In genomic region chr3:37098884-37099283, GRCh38 we compare ENCODE assay signal across 20 cellular contexts.
DNase-seq lines count a peak whose midpoint lies in the region; ATAC-seq, FAIRE-seq and TF ChIP-seq lines count a peak whose summit lies in the region.
"Had no signal": no experiment of that assay in that cellular context is flagged by ENCODE, and none has a peak within 500 bp of the region (broad histone marks: within the 10 kb centered on the region; RNA-seq: fewer than 3 reads in every experiment).

No MANE protein-coding gene starts in this region.

- intact Hi-C loops in HepG2 (cut with micrococcal nuclease; ENCODE audit: unreplicated experiment) (no loop called here), K562 (cut with micrococcal nuclease) (no loop called here), right lobe of liver (cut with DNase I) (no loop called here)

- H3K4me1 ChIP-seq in liver (ENCODE audit: control insufficient read depth in 4 of 4, insufficient read depth in 4 of 4, low read length in 3 of 4), result peaks cover 4 to 11% (median 6%) of the 10 kb centered on the region in 4 donors
- H3K4me1 ChIP-seq in HepG2 (ENCODE audit: insufficient read depth, low read length), result peaks cover 24% of the 10 kb centered on the region
- no peaks in the 10 kb centered on the region for H3K4me1 ChIP-seq in K562 (replicated peaks in 1 of 2; ENCODE audit: control insufficient read depth in 2 of 2, insufficient read depth in 2 of 2, low read length in 2 of 2)
- peaks cover 0 to 31% (median 8%) of the 10 kb centered on the region in 4 donors for H3K4me1 ChIP-seq in right lobe of liver
- no peaks in the 10 kb centered on the region for H3K4me1 ChIP-seq in trophoblast cell (ENCODE audit: control insufficient read depth in 1 of 2, insufficient read depth in 2 of 2, low read length in 2 of 2)

- no peak overlapping the region for H4K8ac ChIP-seq in trophoblast cell (ENCODE audit: low read depth, low read length)

- no peak overlapping the region for H2BK120ac ChIP-seq in trophoblast cell (ENCODE audit: insufficient read depth, low read length, poor library complexity)

- TF ChIP-seq POLR2A in HepG2 (IDR thresholded peaks at IDR 0.05; ENCODE audit: insufficient read depth in 1 of 2, low read depth in 2 of 2, low read length in 2 of 2), result no peak
- no peak for TF ChIP-seq POLR2A in K562 (conservative IDR thresholded peaks at IDR 0.05)
- TF ChIP-seq POLR2A in right lobe of liver (IDR thresholded peaks at IDR 0.05), result no peak

- H3K18ac ChIP-seq in trophoblast cell (ENCODE audit: low read length), result no peak overlapping the region

- no peak for DNase-seq in HepG2 (ENCODE audit: low spot score)
- DNase-seq in K562 (ENCODE audit: extremely low read depth in 1 of 4, low spot score in 3 of 4), result no peak
- DNase-seq in right lobe of liver, result no peak
- no peak for DNase-seq in trophoblast cell
- DNase-seq in stimulated activated naive CD4-positive, alpha-beta T cell treated with Interleukin-2 at 50 U/mL for 16 hours (lab: John Stamatoyannopoulos, UW), result no peak
- DNase-seq: 8988T; C1 segment of cervical spinal cord; Calu3; CD4-positive, alpha-beta memory T cell; COR-L47; DMS53; DMS79 treated with DMSO at 0.1 percent for 48 hours; GF-D8; GM23248; H7; HCEC 1CT had no signal

- H4K20me1 ChIP-seq in HepG2 (ENCODE audit: insufficient read depth, low read length) (no peaks in the 10 kb centered on the region), K562 (replicated peaks; ENCODE audit: control insufficient read depth, insufficient read depth, low read length) (no peaks in the 10 kb centered on the region)

- TF ChIP-seq CTCF in liver (IDR thresholded peaks at IDR 0.05; ENCODE audit: low read depth, low read length, missing input control) (no peak), HepG2 (CRISPR knock-in tag; IDR thresholded peaks at IDR 0.05) (no peak), K562 (IDR thresholded peaks at IDR 0.05 in 2 of 3, conservative IDR thresholded peaks at IDR 0.05 in 1 of 3; ENCODE audit: insufficient read depth in 2 of 3, low read depth in 1 of 3, low read length in 3 of 3) (no peak), right lobe of liver (IDR thresholded peaks at IDR 0.05) (no peak)

- WGBS in liver, result 54% methylated on average over 2 of the region's 2 CpGs
- WGBS in HepG2 (ENCODE audit: low lambda C conversion rate), result 100% methylated on average over 2 of the region's 2 CpGs
- WGBS in K562 (ENCODE audit: insufficient coverage, low coverage, missing lambda C conversion rate), result 89% methylated on average over 2 of the region's 2 CpGs
- WGBS in right lobe of liver (ENCODE audit: insufficient coverage, low coverage, low lambda C conversion rate, missing lambda C conversion rate), result 46% methylated on average over 2 of the region's 2 CpGs
- no CpG with 5 or more reads among the region's 2 CpGs for WGBS in trophoblast cell (ENCODE audit: extremely low coverage, insufficient coverage, insufficient read length)

- in situ Hi-C loops in HepG2 (cut with HindIII; ENCODE audit: extremely low pct_ligation_motif_present, low pct_unique_long_range_greater_than_20kb), result no loop called here
- in situ Hi-C loops in K562 (cut with MboI), result no loop called here

- H3K4me3 ChIP-seq in liver (ENCODE audit: low read depth in 1 of 3, low read length in 3 of 3) (no peak overlapping the region), HepG2 (replicated peaks in 1 of 3; ENCODE audit: insufficient read depth in 1 of 3, low read depth in 2 of 3, low read length in 3 of 3) (no peak overlapping the region), K562 (no peak overlapping the region), right lobe of liver (no peak overlapping the region), trophoblast cell (ENCODE audit: low read depth, low read length) (no peak overlapping the region)
- H3K4me3 ChIP-seq: GM23248 had no signal

- POLR2A ChIA-PET in HepG2 (lab: Yijun Ruan, JAX), result no interaction called here
- POLR2A ChIA-PET in K562 (lab: Yijun Ruan, JAX), result interaction anchor here (1.0 to 1.2 kb wide), 2 partner anchors 11 to 17 kb away, joined by 3 read pairs; no protein-coding TSS in a partner anchor

- no peak overlapping the region for H3K4me2 ChIP-seq in HepG2 (ENCODE audit: low read depth, low read length)
- no peak overlapping the region for H3K4me2 ChIP-seq in K562 (ENCODE audit: insufficient read depth, low read length)
- H3K4me2 ChIP-seq in trophoblast cell (ENCODE audit: low read length), result no peak overlapping the region

- no peak overlapping the region for H2BK5ac ChIP-seq in trophoblast cell (ENCODE audit: low read depth, low read length, poor library complexity)

- CTCF ChIA-PET in HepG2 (lab: Yijun Ruan, JAX; ENCODE audit: low intra/inter-chr PET ratio, low total read pairs), result no interaction called here
- CTCF ChIA-PET in K562 (lab: Yijun Ruan, JAX; ENCODE audit: low intra/inter-chr PET ratio), result no interaction called here

- FAIRE-seq in HepG2 (lab: Jason Lieb, UNC) (no peak), K562 (lab: Jason Lieb, UNC) (no peak)
- FAIRE-seq: GM12891, GM18507, H1 had no signal

- H3K79me2 ChIP-seq in HepG2 (ENCODE audit: insufficient read depth, low read length) (no peaks in the 10 kb centered on the region), K562 (ENCODE audit: control insufficient read depth, insufficient read depth, low read length) (no peaks in the 10 kb centered on the region), trophoblast cell (ENCODE audit: control insufficient read depth, insufficient read depth, low read length, poor library complexity) (no peaks in the 10 kb centered on the region)

- H3K9me1 ChIP-seq in K562 (ENCODE audit: control insufficient read depth, insufficient read depth, low read length), result no peaks in the 10 kb centered on the region

- BruUV-seq in HepG2 (replicated peaks; lab: Mats Ljungman, UMichigan) (no TSS peak), K562 (replicated peaks; lab: Mats Ljungman, UMichigan) (no TSS peak)

- H3K9ac ChIP-seq in liver (ENCODE audit: low read depth in 1 of 2, low read length in 2 of 2) (no peak overlapping the region), HepG2 (ENCODE audit: insufficient read depth, low read depth, low read length) (no peak overlapping the region), K562 (ENCODE audit: insufficient read depth in 1 of 2, low read depth in 2 of 2, low read length in 2 of 2) (no peak overlapping the region), trophoblast cell (ENCODE audit: low read length) (no peak overlapping the region)
- H3K9ac ChIP-seq: GM23248 had no signal

- H3K27ac ChIP-seq in liver (ENCODE audit: low read depth in 1 of 2, low read length in 2 of 2), result no peak overlapping the region
- no peak overlapping the region for H3K27ac ChIP-seq in HepG2 (ENCODE audit: extremely low read length, insufficient read depth, low read length)
- H3K27ac ChIP-seq in K562 (ENCODE audit: extremely low read depth, low read depth, low read length), result no peak overlapping the region
- no peak overlapping the region for H3K27ac ChIP-seq in right lobe of liver
- H3K27ac ChIP-seq in trophoblast cell (ENCODE audit: low read depth, low read length), result no peak overlapping the region
- H3K27ac ChIP-seq: GM23248 had no signal

- TF ChIP-seq RAD21 in liver (IDR thresholded peaks at IDR 0.05), result no peak
- TF ChIP-seq RAD21 in HepG2 (CRISPR knock-in tag; IDR thresholded peaks at IDR 0.05), result no peak
- TF ChIP-seq RAD21 in K562 (CRISPR knock-in tag; conservative IDR thresholded peaks at IDR 0.05 in 1 of 2, IDR thresholded peaks at IDR 0.05 in 1 of 2), result no peak

- H3K23ac ChIP-seq in trophoblast cell (ENCODE audit: low read length), result no peak overlapping the region

- H3K79me1 ChIP-seq in trophoblast cell (ENCODE audit: low read length), result no peaks in the 10 kb centered on the region

- no peak overlapping the region for H2AFZ ChIP-seq in HepG2 (ENCODE audit: low read length)
- H2AFZ ChIP-seq in K562 (ENCODE audit: low read depth, low read length), result no peak overlapping the region
- no peak overlapping the region for H2AFZ ChIP-seq in trophoblast cell (ENCODE audit: insufficient read depth, low read length, poor library complexity)
- H2AFZ ChIP-seq: GM23248 had no signal

- no peak overlapping the region for H2BK12ac ChIP-seq in trophoblast cell (ENCODE audit: low read length)

- H2AK5ac ChIP-seq in trophoblast cell (ENCODE audit: low read length), result no peak overlapping the region

- H3K4ac ChIP-seq in trophoblast cell (ENCODE audit: low read depth, low read length), result no peak overlapping the region

- TF ChIP-seq EP300 in HepG2 (IDR thresholded peaks at IDR 0.05; ENCODE audit: low read depth in 2 of 2, low read length in 2 of 2) (no peak), HepG2 (CRISPR knock-in tag; IDR thresholded peaks at IDR 0.05; ENCODE audit: borderline replicate concordance) (no peak), K562 (IDR thresholded peaks at IDR 0.05; ENCODE audit: low read length) (no peak)

- no peak overlapping the region for H4K12ac ChIP-seq in trophoblast cell (ENCODE audit: low read depth, low read length)

- no peaks in the 10 kb centered on the region for H3K27me3 ChIP-seq in liver (ENCODE audit: control insufficient read depth in 4 of 4, insufficient read depth in 4 of 4, low read length in 3 of 4)
- no peaks in the 10 kb centered on the region for H3K27me3 ChIP-seq in HepG2 (ENCODE audit: control insufficient read depth in 1 of 2, insufficient read depth in 2 of 2, low read length in 2 of 2)
- H3K27me3 ChIP-seq in K562 (ENCODE audit: control insufficient read depth in 2 of 2, insufficient read depth in 2 of 2, low read length in 2 of 2), result no peaks in the 10 kb centered on the region
- H3K27me3 ChIP-seq in right lobe of liver, result no peaks in the 10 kb centered on the region
- H3K27me3 ChIP-seq in trophoblast cell (ENCODE audit: insufficient read depth, low read length), result no peaks in the 10 kb centered on the region

- ATAC-seq in HepG2 (no peak), K562 (no peak), right lobe of liver (peak; percentile 16 to 63 (median 48))

- no peak overlapping the region for H4K91ac ChIP-seq in trophoblast cell (ENCODE audit: low read depth, low read length)

- no peak overlapping the region for H3K14ac ChIP-seq in trophoblast cell (ENCODE audit: low read length)

- peaks cover 0 to 3% (median 0%) of the 10 kb centered on the region in 4 donors for H3K36me3 ChIP-seq in liver (ENCODE audit: control insufficient read depth in 4 of 4, insufficient read depth in 3 of 4, low read depth in 1 of 4, low read length in 3 of 4)
- H3K36me3 ChIP-seq in HepG2 (replicated peaks in 1 of 2; ENCODE audit: control insufficient read depth in 1 of 2, insufficient read depth in 2 of 2, low read length in 2 of 2), result no peaks in the 10 kb centered on the region
- peaks cover 4% of the 10 kb centered on the region; the same call in 1 of the 3 replicates for H3K36me3 ChIP-seq in K562 (ENCODE audit: control insufficient read depth, insufficient read depth, low read length)
- H3K36me3 ChIP-seq in right lobe of liver, result peaks cover 0 to 2% (median 0%) of the 10 kb centered on the region in 4 donors
- peaks cover 0 to 3% of the 10 kb centered on the region in 2 experiments for H3K36me3 ChIP-seq in trophoblast cell (ENCODE audit: control insufficient read depth in 1 of 2, insufficient read depth in 2 of 2, low read length in 2 of 2)

- H3K9me3 ChIP-seq in liver (ENCODE audit: control insufficient read depth in 4 of 4, low read length in 3 of 4) (no peaks in the 10 kb centered on the region), HepG2 (ENCODE audit: low read length) (no peaks in the 10 kb centered on the region), K562 (replicated peaks; ENCODE audit: control insufficient read depth, insufficient read depth, low read depth, low read length) (no peaks in the 10 kb centered on the region), right lobe of liver (no peaks in the 10 kb centered on the region), trophoblast cell (ENCODE audit: insufficient read depth, low read depth, low read length) (no peaks in the 10 kb centered on the region)

Comparison
In these comparisons a context has a peak if more than half of its experiments do, and no peak if none do; other contexts are left out.
1. ATAC-seq: peak in right lobe of liver (4 of 4); none in HepG2 (single experiment) and K562 (single experiment).